In the genomic region with DNA sequence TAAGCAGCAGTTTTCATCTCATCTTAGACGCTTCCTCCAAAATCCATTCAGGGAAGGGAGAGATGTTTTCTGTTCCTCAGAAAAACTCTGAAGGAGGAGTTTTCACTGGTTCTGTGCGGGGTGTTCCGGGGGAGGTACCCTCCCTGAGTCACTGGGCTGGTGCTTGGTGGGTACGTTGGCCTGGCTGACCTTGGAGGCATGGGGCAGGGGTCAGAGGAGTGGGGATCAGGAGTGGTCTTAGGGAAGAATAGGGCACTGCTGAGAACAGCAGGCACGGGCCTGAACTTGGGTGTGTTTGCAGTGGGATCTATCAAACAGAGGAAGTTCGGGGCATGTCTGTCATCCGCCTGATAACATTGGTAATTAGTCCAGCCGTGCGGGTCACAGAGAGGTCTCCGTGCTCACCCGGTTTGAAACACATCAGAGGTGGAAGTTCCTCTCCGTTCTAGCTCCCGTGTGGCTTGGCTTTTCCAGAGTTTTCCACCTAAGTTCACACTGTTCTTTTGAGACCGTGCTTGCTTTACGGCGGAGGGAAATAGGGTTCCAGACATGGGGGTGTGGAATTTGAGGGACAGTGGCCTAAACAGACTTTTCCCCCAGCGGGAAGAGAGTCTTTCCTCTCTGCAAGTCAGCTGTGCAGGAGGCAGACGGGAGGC, we compare ENCODE assay signal across 1 cellular context.
TF ChIP-seq lines count a peak whose summit lies in the region.

No MANE protein-coding gene starts in this region.

TF ChIP-seq in HepG2, 621 proteins besides CTCF, POLR2A, EP300 and RAD21 (continued from another document and continues in another):
- TF ChIP-seq, protein P1, sequence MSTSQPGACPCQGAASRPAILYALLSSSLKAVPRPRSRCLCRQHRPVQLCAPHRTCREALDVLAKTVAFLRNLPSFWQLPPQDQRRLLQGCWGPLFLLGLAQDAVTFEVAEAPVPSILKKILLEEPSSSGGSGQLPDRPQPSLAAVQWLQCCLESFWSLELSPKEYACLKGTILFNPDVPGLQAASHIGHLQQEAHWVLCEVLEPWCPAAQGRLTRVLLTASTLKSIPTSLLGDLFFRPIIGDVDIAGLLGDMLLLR (CRISPR knock-in tag; IDR thresholded peaks at IDR 0.05): no peak
- TF ChIP-seq KLF13 (CRISPR knock-in tag; IDR thresholded peaks at IDR 0.05) (no peak), ZNF556 (CRISPR knock-in tag; IDR thresholded peaks at IDR 0.05; ENCODE audit: borderline replicate concordance) (no peak), ZNF572 (CRISPR knock-in tag; IDR thresholded peaks at IDR 0.05) (no peak), SPEN (CRISPR knock-in tag; IDR thresholded peaks at IDR 0.05; ENCODE audit: low read depth) (0 out of 2 replicates have a peak, but pooled peaks have one; percentile 15), HOXA5 (CRISPR knock-in tag; IDR thresholded peaks at IDR 0.05) (no peak), SRSF1 (optimal IDR thresholded peaks at IDR 0.05; ENCODE audit: low read depth, low read length) (no peak), EHMT2 (IDR thresholded peaks at IDR 0.05; ENCODE audit: borderline replicate concordance, low read depth, low read length) (no peak), ZSCAN21 (CRISPR knock-in tag; IDR thresholded peaks at IDR 0.05; ENCODE audit: borderline replicate concordance) (0 out of 2 replicates have a peak, but pooled peaks have one; percentile 16), GABPA (IDR thresholded peaks at IDR 0.05; ENCODE audit: low read depth, low read length) (no peak), GABPA (CRISPR knock-in tag; IDR thresholded peaks at IDR 0.05; ENCODE audit: low read depth) (0 out of 2 replicates have a peak, but pooled peaks have one; percentile 16), MBD4 (IDR thresholded peaks at IDR 0.05; ENCODE audit: borderline replicate concordance, low read length) (no peak), ZNF883 (CRISPR knock-in tag; IDR thresholded peaks at IDR 0.05; ENCODE audit: not compliant biosample characterization) (no peak), RARA (CRISPR knock-in tag; IDR thresholded peaks at IDR 0.05) (peak; percentile 85), ZSCAN30 (CRISPR knock-in tag; IDR thresholded peaks at IDR 0.05) (no peak), KDM1A (CRISPR knock-in tag; IDR thresholded peaks at IDR 0.05) (no peak), ZNF230 (CRISPR knock-in tag; IDR thresholded peaks at IDR 0.05) (no peak)
- TF ChIP-seq, protein P2, sequence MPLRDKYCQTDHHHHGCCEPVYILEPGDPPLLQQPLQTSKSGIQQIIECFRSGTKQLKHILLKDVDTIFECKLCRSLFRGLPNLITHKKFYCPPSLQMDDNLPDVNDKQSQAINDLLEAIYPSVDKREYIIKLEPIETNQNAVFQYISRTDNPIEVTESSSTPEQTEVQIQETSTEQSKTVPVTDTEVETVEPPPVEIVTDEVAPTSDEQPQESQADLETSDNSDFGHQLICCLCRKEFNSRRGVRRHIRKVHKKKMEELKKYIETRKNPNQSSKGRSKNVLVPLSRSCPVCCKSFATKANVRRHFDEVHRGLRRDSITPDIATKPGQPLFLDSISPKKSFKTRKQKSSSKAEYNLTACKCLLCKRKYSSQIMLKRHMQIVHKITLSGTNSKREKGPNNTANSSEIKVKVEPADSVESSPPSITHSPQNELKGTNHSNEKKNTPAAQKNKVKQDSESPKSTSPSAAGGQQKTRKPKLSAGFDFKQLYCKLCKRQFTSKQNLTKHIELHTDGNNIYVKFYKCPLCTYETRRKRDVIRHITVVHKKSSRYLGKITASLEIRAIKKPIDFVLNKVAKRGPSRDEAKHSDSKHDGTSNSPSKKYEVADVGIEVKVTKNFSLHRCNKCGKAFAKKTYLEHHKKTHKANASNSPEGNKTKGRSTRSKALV (CRISPR knock-in tag; IDR thresholded peaks at IDR 0.05): no peak; the same call in 1 of the 2 replicates
- TF ChIP-seq, protein P3, sequence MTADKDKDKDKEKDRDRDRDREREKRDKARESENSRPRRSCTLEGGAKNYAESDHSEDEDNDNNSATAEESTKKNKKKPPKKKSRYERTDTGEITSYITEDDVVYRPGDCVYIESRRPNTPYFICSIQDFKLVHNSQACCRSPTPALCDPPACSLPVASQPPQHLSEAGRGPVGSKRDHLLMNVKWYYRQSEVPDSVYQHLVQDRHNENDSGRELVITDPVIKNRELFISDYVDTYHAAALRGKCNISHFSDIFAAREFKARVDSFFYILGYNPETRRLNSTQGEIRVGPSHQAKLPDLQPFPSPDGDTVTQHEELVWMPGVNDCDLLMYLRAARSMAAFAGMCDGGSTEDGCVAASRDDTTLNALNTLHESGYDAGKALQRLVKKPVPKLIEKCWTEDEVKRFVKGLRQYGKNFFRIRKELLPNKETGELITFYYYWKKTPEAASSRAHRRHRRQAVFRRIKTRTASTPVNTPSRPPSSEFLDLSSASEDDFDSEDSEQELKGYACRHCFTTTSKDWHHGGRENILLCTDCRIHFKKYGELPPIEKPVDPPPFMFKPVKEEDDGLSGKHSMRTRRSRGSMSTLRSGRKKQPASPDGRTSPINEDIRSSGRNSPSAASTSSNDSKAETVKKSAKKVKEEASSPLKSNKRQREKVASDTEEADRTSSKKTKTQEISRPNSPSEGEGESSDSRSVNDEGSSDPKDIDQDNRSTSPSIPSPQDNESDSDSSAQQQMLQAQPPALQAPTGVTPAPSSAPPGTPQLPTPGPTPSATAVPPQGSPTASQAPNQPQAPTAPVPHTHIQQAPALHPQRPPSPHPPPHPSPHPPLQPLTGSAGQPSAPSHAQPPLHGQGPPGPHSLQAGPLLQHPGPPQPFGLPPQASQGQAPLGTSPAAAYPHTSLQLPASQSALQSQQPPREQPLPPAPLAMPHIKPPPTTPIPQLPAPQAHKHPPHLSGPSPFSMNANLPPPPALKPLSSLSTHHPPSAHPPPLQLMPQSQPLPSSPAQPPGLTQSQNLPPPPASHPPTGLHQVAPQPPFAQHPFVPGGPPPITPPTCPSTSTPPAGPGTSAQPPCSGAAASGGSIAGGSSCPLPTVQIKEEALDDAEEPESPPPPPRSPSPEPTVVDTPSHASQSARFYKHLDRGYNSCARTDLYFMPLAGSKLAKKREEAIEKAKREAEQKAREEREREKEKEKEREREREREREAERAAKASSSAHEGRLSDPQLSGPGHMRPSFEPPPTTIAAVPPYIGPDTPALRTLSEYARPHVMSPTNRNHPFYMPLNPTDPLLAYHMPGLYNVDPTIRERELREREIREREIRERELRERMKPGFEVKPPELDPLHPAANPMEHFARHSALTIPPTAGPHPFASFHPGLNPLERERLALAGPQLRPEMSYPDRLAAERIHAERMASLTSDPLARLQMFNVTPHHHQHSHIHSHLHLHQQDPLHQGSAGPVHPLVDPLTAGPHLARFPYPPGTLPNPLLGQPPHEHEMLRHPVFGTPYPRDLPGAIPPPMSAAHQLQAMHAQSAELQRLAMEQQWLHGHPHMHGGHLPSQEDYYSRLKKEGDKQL (CRISPR knock-in tag; IDR thresholded peaks at IDR 0.05; ENCODE audit: low read depth): no peak
- TF ChIP-seq, protein P4, sequence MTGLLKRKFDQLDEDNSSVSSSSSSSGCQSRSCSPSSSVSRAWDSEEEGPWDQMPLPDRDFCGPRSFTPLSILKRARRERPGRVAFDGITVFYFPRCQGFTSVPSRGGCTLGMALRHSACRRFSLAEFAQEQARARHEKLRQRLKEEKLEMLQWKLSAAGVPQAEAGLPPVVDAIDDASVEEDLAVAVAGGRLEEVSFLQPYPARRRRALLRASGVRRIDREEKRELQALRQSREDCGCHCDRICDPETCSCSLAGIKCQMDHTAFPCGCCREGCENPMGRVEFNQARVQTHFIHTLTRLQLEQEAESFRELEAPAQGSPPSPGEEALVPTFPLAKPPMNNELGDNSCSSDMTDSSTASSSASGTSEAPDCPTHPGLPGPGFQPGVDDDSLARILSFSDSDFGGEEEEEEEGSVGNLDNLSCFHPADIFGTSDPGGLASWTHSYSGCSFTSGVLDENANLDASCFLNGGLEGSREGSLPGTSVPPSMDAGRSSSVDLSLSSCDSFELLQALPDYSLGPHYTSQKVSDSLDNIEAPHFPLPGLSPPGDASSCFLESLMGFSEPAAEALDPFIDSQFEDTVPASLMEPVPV (CRISPR knock-in tag; IDR thresholded peaks at IDR 0.05): no peak
- TF ChIP-seq, protein P5, sequence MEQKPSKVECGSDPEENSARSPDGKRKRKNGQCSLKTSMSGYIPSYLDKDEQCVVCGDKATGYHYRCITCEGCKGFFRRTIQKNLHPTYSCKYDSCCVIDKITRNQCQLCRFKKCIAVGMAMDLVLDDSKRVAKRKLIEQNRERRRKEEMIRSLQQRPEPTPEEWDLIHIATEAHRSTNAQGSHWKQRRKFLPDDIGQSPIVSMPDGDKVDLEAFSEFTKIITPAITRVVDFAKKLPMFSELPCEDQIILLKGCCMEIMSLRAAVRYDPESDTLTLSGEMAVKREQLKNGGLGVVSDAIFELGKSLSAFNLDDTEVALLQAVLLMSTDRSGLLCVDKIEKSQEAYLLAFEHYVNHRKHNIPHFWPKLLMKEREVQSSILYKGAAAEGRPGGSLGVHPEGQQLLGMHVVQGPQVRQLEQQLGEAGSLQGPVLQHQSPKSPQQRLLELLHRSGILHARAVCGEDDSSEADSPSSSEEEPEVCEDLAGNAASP (CRISPR knock-in tag; IDR thresholded peaks at IDR 0.05; ENCODE audit: borderline replicate concordance): 0 out of 2 replicates have a peak, but pooled peaks have one; percentile 8
- TF ChIP-seq, protein P6, sequence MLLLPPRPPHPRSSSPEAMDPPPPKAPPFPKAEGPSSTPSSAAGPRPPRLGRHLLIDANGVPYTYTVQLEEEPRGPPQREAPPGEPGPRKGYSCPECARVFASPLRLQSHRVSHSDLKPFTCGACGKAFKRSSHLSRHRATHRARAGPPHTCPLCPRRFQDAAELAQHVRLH (CRISPR knock-in tag; IDR thresholded peaks at IDR 0.05; ENCODE audit: borderline replicate concordance, low read depth): no peak
- TF ChIP-seq, protein P7, sequence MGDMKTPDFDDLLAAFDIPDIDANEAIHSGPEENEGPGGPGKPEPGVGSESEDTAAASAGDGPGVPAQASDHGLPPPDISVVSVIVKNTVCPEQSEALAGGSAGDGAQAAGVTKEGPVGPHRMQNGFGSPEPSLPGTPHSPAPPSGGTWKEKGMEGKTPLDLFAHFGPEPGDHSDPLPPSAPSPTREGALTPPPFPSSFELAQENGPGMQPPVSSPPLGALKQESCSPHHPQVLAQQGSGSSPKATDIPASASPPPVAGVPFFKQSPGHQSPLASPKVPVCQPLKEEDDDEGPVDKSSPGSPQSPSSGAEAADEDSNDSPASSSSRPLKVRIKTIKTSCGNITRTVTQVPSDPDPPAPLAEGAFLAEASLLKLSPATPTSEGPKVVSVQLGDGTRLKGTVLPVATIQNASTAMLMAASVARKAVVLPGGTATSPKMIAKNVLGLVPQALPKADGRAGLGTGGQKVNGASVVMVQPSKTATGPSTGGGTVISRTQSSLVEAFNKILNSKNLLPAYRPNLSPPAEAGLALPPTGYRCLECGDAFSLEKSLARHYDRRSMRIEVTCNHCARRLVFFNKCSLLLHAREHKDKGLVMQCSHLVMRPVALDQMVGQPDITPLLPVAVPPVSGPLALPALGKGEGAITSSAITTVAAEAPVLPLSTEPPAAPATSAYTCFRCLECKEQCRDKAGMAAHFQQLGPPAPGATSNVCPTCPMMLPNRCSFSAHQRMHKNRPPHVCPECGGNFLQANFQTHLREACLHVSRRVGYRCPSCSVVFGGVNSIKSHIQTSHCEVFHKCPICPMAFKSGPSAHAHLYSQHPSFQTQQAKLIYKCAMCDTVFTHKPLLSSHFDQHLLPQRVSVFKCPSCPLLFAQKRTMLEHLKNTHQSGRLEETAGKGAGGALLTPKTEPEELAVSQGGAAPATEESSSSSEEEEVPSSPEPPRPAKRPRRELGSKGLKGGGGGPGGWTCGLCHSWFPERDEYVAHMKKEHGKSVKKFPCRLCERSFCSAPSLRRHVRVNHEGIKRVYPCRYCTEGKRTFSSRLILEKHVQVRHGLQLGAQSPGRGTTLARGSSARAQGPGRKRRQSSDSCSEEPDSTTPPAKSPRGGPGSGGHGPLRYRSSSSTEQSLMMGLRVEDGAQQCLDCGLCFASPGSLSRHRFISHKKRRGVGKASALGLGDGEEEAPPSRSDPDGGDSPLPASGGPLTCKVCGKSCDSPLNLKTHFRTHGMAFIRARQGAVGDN (CRISPR knock-in tag; IDR thresholded peaks at IDR 0.05): no peak
- TF ChIP-seq, protein P8, sequence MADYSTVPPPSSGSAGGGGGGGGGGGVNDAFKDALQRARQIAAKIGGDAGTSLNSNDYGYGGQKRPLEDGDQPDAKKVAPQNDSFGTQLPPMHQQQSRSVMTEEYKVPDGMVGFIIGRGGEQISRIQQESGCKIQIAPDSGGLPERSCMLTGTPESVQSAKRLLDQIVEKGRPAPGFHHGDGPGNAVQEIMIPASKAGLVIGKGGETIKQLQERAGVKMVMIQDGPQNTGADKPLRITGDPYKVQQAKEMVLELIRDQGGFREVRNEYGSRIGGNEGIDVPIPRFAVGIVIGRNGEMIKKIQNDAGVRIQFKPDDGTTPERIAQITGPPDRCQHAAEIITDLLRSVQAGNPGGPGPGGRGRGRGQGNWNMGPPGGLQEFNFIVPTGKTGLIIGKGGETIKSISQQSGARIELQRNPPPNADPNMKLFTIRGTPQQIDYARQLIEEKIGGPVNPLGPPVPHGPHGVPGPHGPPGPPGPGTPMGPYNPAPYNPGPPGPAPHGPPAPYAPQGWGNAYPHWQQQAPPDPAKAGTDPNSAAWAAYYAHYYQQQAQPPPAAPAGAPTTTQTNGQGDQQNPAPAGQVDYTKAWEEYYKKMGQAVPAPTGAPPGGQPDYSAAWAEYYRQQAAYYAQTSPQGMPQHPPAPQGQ (CRISPR knock-in tag; IDR thresholded peaks at IDR 0.05; ENCODE audit: borderline replicate concordance): no peak
- TF ChIP-seq, protein P9, sequence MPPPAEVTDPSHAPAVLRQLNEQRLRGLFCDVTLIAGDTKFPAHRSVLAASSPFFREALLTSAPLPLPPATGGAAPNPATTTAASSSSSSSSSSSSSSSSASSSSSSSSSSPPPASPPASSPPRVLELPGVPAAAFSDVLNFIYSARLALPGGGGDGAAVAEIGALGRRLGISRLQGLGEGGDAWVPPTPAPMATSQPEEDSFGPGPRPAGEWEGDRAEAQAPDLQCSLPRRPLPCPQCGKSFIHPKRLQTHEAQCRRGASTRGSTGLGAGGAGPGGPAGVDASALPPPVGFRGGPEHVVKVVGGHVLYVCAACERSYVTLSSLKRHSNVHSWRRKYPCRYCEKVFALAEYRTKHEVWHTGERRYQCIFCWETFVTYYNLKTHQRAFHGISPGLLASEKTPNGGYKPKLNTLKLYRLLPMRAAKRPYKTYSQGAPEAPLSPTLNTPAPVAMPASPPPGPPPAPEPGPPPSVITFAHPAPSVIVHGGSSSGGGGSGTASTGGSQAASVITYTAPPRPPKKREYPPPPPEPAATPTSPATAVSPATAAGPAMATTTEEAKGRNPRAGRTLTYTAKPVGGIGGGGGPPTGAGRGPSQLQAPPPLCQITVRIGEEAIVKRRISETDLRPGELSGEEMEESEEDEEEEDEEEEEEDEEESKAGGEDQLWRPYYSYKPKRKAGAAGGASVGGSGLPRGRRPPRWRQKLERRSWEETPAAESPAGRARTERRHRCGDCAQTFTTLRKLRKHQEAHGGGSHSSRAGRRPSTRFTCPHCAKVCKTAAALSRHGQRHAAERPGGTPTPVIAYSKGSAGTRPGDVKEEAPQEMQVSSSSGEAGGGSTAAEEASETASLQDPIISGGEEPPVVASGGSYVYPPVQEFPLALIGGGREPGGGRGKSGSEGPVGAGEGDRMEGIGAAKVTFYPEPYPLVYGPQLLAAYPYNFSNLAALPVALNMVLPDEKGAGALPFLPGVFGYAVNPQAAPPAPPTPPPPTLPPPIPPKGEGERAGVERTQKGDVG (CRISPR knock-in tag; IDR thresholded peaks at IDR 0.05; ENCODE audit: borderline replicate concordance): no peak
- TF ChIP-seq, protein P10, sequence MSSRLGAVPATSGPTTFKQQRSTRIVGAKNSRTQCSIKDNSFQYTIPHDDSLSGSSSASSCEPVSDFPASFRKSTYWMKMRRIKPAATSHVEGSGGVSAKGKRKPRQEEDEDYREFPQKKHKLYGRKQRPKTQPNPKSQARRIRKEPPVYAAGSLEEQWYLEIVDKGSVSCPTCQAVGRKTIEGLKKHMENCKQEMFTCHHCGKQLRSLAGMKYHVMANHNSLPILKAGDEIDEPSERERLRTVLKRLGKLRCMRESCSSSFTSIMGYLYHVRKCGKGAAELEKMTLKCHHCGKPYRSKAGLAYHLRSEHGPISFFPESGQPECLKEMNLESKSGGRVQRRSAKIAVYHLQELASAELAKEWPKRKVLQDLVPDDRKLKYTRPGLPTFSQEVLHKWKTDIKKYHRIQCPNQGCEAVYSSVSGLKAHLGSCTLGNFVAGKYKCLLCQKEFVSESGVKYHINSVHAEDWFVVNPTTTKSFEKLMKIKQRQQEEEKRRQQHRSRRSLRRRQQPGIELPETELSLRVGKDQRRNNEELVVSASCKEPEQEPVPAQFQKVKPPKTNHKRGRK (CRISPR knock-in tag; IDR thresholded peaks at IDR 0.05): no peak
